Comparison of ENCODE assay signal across 1 cellular context in genomic region chr1:7961199-7962010, GRCh38.
A peak's percentile ranks its signal among the peaks of the same experiment; 100 is the strongest.
TF ChIP-seq lines count a peak whose summit lies in the region.

Gene PARK7, plus strand, starts transcription at chr1:7961711. Its CDS starts 1,075 bp downstream, at chr1:7962786.

TF ChIP-seq in H1, 55 proteins besides CTCF, POLR2A, EP300 and RAD21:
- TF ChIP-seq BRCA1 (IDR thresholded peaks at IDR 0.05; ENCODE audit: low read depth, low read length): peak; percentile 53; the same call in 1 of the 2 replicates
- peak; percentile 99 for TF ChIP-seq JUND (IDR thresholded peaks at IDR 0.05; ENCODE audit: low read length)
- TF ChIP-seq CTBP2 (IDR thresholded peaks at IDR 0.05; ENCODE audit: borderline replicate concordance, insufficient read depth, insufficient read length, low read length): no peak
- TF ChIP-seq SIRT6 (IDR thresholded peaks at IDR 0.05; ENCODE audit: low read length): no peak
- peak; percentile 56 to 76; a peak in 2 of 4 replicates for TF ChIP-seq SIN3A (conservative IDR thresholded peaks at IDR 0.05 in 1 of 2, IDR thresholded peaks at IDR 0.05 in 1 of 2; ENCODE audit: low read depth in 1 of 2, low read length in 2 of 2)
- TF ChIP-seq NRF1 (IDR thresholded peaks at IDR 0.05; ENCODE audit: low read depth, low read length): peak; percentile 91
- TF ChIP-seq SP1 (IDR thresholded peaks at IDR 0.05; ENCODE audit: low read depth, low read length): peak; percentile 55; the same call in 1 of the 2 replicates
- peak; percentile 81 for TF ChIP-seq TAF7 (optimal IDR thresholded peaks at IDR 0.05; ENCODE audit: borderline replicate concordance, low read depth, low read length)
- TF ChIP-seq BACH1 (IDR thresholded peaks at IDR 0.05; ENCODE audit: low read length): no peak
- no peak for TF ChIP-seq RFX5 (IDR thresholded peaks at IDR 0.05; ENCODE audit: borderline replicate concordance, low read depth, low read length)
- TF ChIP-seq ZNF274 (IDR thresholded peaks at IDR 0.05; ENCODE audit: borderline replicate concordance, extremely low read depth, low read length): no peak
- no peak for TF ChIP-seq USF2 (IDR thresholded peaks at IDR 0.05; ENCODE audit: low read length)
- peak; percentile 93 for TF ChIP-seq TBP (IDR thresholded peaks at IDR 0.05; ENCODE audit: low read depth, low read length)
- no peak for TF ChIP-seq BCL11A (IDR thresholded peaks at IDR 0.05; ENCODE audit: low read depth in 2 of 2, low read length in 2 of 2)
- TF ChIP-seq SAP30 (IDR thresholded peaks at IDR 0.05; ENCODE audit: insufficient read depth, insufficient replicate concordance, low read length): peak; percentile 35
- TF ChIP-seq POU5F1 (IDR thresholded peaks at IDR 0.05; ENCODE audit: low read depth, low read length): no peak
- peak; percentile 59; the same call in 1 of the 2 replicates for TF ChIP-seq EGR1 (IDR thresholded peaks at IDR 0.05; ENCODE audit: borderline replicate concordance, low read depth, low read length)
- TF ChIP-seq FOSL1 (IDR thresholded peaks at IDR 0.05; ENCODE audit: insufficient read depth, low read depth, low read length): no peak
- no peak for TF ChIP-seq SRF (IDR thresholded peaks at IDR 0.05; ENCODE audit: low read depth, low read length)
- TF ChIP-seq SP2 (IDR thresholded peaks at IDR 0.05; ENCODE audit: low read length): no peak
- TF ChIP-seq ASH2L (IDR thresholded peaks at IDR 0.05; ENCODE audit: low read length): peak; percentile 46
- no peak; the same call in 1 of the 2 replicates for TF ChIP-seq CHD2 (IDR thresholded peaks at IDR 0.05; ENCODE audit: low read length)
- peak; percentile 94 for TF ChIP-seq TAF1 (IDR thresholded peaks at IDR 0.05; ENCODE audit: low read depth, low read length)
- TF ChIP-seq CEBPB (IDR thresholded peaks at IDR 0.05; ENCODE audit: low read depth, low read length): no peak
- no peak for TF ChIP-seq HDAC6 (IDR thresholded peaks at IDR 0.05; ENCODE audit: low read depth, low read length)
- no peak; the same call in 1 of the 2 replicates for TF ChIP-seq KDM1A (IDR thresholded peaks at IDR 0.05; ENCODE audit: borderline replicate concordance, low read length)
- TF ChIP-seq TCF12 (IDR thresholded peaks at IDR 0.05; ENCODE audit: low read depth, low read length): no peak
- TF ChIP-seq POLR2AphosphoS5 (IDR thresholded peaks at IDR 0.05; ENCODE audit: low read depth, low read length): peak; percentile 91
- TF ChIP-seq RBBP5 (IDR thresholded peaks at IDR 0.05; ENCODE audit: borderline replicate concordance, low read depth, low read length): peak; percentile 87; the same call in 1 of the 2 replicates
- TF ChIP-seq KDM5A (IDR thresholded peaks at IDR 0.05; ENCODE audit: low read length): no peak
- TF ChIP-seq CREB1 (IDR thresholded peaks at IDR 0.05): peak; percentile 93
- peak; percentile 39; the same call in 1 of the 2 replicates for TF ChIP-seq SIX5 (IDR thresholded peaks at IDR 0.05; ENCODE audit: low read depth, low read length)
- TF ChIP-seq TEAD4 (IDR thresholded peaks at IDR 0.05; ENCODE audit: low read depth, low read length): no peak
- TF ChIP-seq KDM4A (IDR thresholded peaks at IDR 0.05; ENCODE audit: low read depth, low read length, severe bottlenecking): peak; percentile 77
- TF ChIP-seq PHF8 (conservative IDR thresholded peaks at IDR 0.05; ENCODE audit: low read depth, low read length): peak; percentile 91
- no peak for TF ChIP-seq NANOG (IDR thresholded peaks at IDR 0.05; ENCODE audit: insufficient read depth, low read depth, low read length, poor library complexity, severe bottlenecking)
- TF ChIP-seq MAFK (IDR thresholded peaks at IDR 0.05; ENCODE audit: low read depth, low read length): no peak; the same call in 1 of the 2 replicates
- 0 out of 4 replicates have a peak, but pooled peaks of 1 of the 2 experiments have one; percentile 46 for TF ChIP-seq HDAC2 (IDR thresholded peaks at IDR 0.05; ENCODE audit: borderline replicate concordance in 1 of 2, low read depth in 2 of 2, low read length in 2 of 2)
- no peak for TF ChIP-seq CBX5 (IDR thresholded peaks at IDR 0.05; ENCODE audit: low read depth, low read length)
- peak; percentile 99 for TF ChIP-seq CHD1 (IDR thresholded peaks at IDR 0.05; ENCODE audit: low read depth, low read length)
- no peak for TF ChIP-seq YY1 (IDR thresholded peaks at IDR 0.05; ENCODE audit: low read depth, low read length)
- 0 out of 2 replicates have a peak, but pooled peaks have one; percentile 21 for TF ChIP-seq GTF2F1 (IDR thresholded peaks at IDR 0.05; ENCODE audit: borderline replicate concordance, low read depth, low read length)
- TF ChIP-seq MAX (IDR thresholded peaks at IDR 0.05): peak; percentile 86
- no peak for TF ChIP-seq ATF2 (IDR thresholded peaks at IDR 0.05; ENCODE audit: low read length)
- no peak for TF ChIP-seq SUZ12 (IDR thresholded peaks at IDR 0.05; ENCODE audit: low read length)
- TF ChIP-seq EZH2 (IDR thresholded peaks at IDR 0.05; ENCODE audit: low read depth, low read length, severe bottlenecking): no peak
- TF ChIP-seq SP4 (IDR thresholded peaks at IDR 0.05; ENCODE audit: low read length): no peak
TF ChIP-seq in H1: peak in this region for 21.
